In genomic region chr12:64802180-64802775, GRCh38 we compare ENCODE assay signal across 8 cellular contexts. TPM values are rescaled to one million over a fixed set of nuclear protein-coding genes. Genes with fewer than 3 reads are reported as not detected.
A peak's percentile ranks its signal among the peaks of the same experiment; 100 is the strongest.
DNase-seq lines count a peak whose midpoint lies in the region; ATAC-seq and TF ChIP-seq lines count a peak whose summit lies in the region.
"Not testable (repeated sequence)": the region's sequence is repeated elsewhere in the genome, so short reads cannot be mapped to it uniquely, and the experiment has no call there.

No MANE protein-coding gene starts in this region.

- not testable (repeated sequence) for H3K4me3 ChIP-seq in Caco-2 (ENCODE audit: low read depth, low read length); MG63; Peyer's patch; mesenchymal stem cell (ENCODE audit: insufficient read depth in 1 of 2, low read depth in 1 of 2, low read length in 2 of 2)

- H3K27me3 Mint-ChIP-seq in Caco-2 (ENCODE audit: insufficient read depth, unreplicated experiment) = not testable (repeated sequence)

- CTCF ChIA-PET in Caco-2 (lab: Charles Lee) = interaction anchor here (0.8 to 2.5 kb wide), 14 partner anchors 9 to 305 kb away, joined by 3 to 28 read pairs (median 5); no protein-coding TSS in a partner anchor

- not testable (repeated sequence) for H2BK5ac ChIP-seq in mesenchymal stem cell (ENCODE audit: low read depth, low read length, poor library complexity, severe bottlenecking)

- POLR2A ChIA-PET in Caco-2 (lab: Charles Lee) = not testable (repeated sequence)

- H3K9ac ChIP-seq in mesenchymal stem cell (ENCODE audit: low read length) = not testable (repeated sequence)

- BruUV-seq in Caco-2 (replicated peaks; lab: Mats Ljungman, UMichigan) = not testable (repeated sequence)

- 11% methylated on average over 4 of the region's 8 CpGs for WGBS in mesenchymal stem cell

- ATAC-seq in GM21786 (IDR thresholded peaks at IDR 0.05; ENCODE audit: unreplicated experiment) = peak; percentile 46

- H3K9me3 ChIP-seq in Caco-2; MG63; Peyer's patch; mesenchymal stem cell (ENCODE audit: control insufficient read depth, low read length): not testable (repeated sequence)

- H3K79me1 ChIP-seq in mesenchymal stem cell (replicated peaks; ENCODE audit: low read length, poor library complexity, severe bottlenecking) = not testable (repeated sequence)

- not testable (repeated sequence) for H3K4ac ChIP-seq in mesenchymal stem cell (ENCODE audit: low read depth in 1 of 2, low read length in 2 of 2)

- not testable (repeated sequence) for H3K36me3 Mint-ChIP-seq in Caco-2 (ENCODE audit: insufficient read depth, unreplicated experiment)

- TF ChIP-seq POLR2A in Peyer's patch (IDR thresholded peaks at IDR 0.05) = not testable (repeated sequence)

- peaks cover 23% of the 10 kb centered on the region for H3K4me1 Mint-ChIP-seq in Caco-2 (ENCODE audit: low read depth, unreplicated experiment)

- H3K27ac Mint-ChIP-seq in Caco-2 (ENCODE audit: unreplicated experiment) = not testable (repeated sequence)

- H3K4me3 Mint-ChIP-seq in Caco-2 (ENCODE audit: unreplicated experiment) = not testable (repeated sequence)

- DNase-seq in Caco-2 (peak; percentile 59 to 78), MG63 (peak; percentile 20), Peyer's patch (peak in 2 of 3 donors; percentile 64 to 75), activated T-cell treated with anti-CD3 and anti-CD28 coated beads for 48 hours (ENCODE audit: low read depth) (peak; percentile 42), epidermal melanocyte (ENCODE audit: insufficient read length, low spot score) (peak; percentile 75), mesenchymal stem cell (peak; percentile 40)
- peak; percentile 26 for DNase-seq in stimulated activated CD8-positive, alpha-beta memory T cell treated with anti-CD3 and anti-CD28 coated beads, Interleukin-15, amount 100 ng/mL, for 24 hours (ENCODE audit: low read depth)

- peaks cover 21% of the 10 kb centered on the region for H3K4me1 ChIP-seq in Caco-2
- H3K4me1 ChIP-seq in Peyer's patch; mesenchymal stem cell (ENCODE audit: control insufficient read depth, insufficient read depth, low read depth, low read length): not testable (repeated sequence)

- H4K8ac ChIP-seq in mesenchymal stem cell (ENCODE audit: low read length) = not testable (repeated sequence)

- not testable (repeated sequence) for H2BK12ac ChIP-seq in mesenchymal stem cell (ENCODE audit: low read length in 2 of 2)

- not testable (repeated sequence) for H2BK120ac ChIP-seq in mesenchymal stem cell (ENCODE audit: low read depth, low read length)

- H3K27ac ChIP-seq in Peyer's patch; mesenchymal stem cell (ENCODE audit: low read length, poor library complexity, severe bottlenecking): not testable (repeated sequence)

- TF ChIP-seq CTCF in Caco-2 (IDR thresholded peaks at IDR 0.05; ENCODE audit: insufficient read depth in 1 of 2, low read depth in 1 of 2, low read length in 1 of 2, severe bottlenecking in 1 of 2, unreplicated experiment in 1 of 2) = peak; percentile 89 to 90
- TF ChIP-seq CTCF in Peyer's patch (IDR thresholded peaks at IDR 0.05) = peak; percentile 43 to 78 (median 58)

- H3K23ac ChIP-seq in mesenchymal stem cell (ENCODE audit: low read length in 2 of 2) = not testable (repeated sequence)

- not testable (repeated sequence) for H2AFZ ChIP-seq in mesenchymal stem cell (ENCODE audit: low read depth, low read length)

- intact Hi-C loops in Caco-2 (cut with micrococcal nuclease; ENCODE audit: unreplicated experiment) = loop anchor here (1.0 kb wide), 3 partner anchors 88 to 321 kb away; no protein-coding TSS in a partner anchor

- H3K14ac ChIP-seq in mesenchymal stem cell (ENCODE audit: low read length in 2 of 2) = not testable (repeated sequence)

- H2BK15ac ChIP-seq in mesenchymal stem cell (ENCODE audit: low read depth, poor library complexity, severe bottlenecking) = not testable (repeated sequence)

- not testable (repeated sequence) for H3K4me2 ChIP-seq in mesenchymal stem cell (ENCODE audit: low read length, poor library complexity, severe bottlenecking)

- not testable (repeated sequence) for H4K91ac ChIP-seq in mesenchymal stem cell (ENCODE audit: low read length)

- not testable (repeated sequence) for H3K18ac ChIP-seq in mesenchymal stem cell (ENCODE audit: low read depth in 1 of 2, low read length in 2 of 2)

- H3K9me3 Mint-ChIP-seq in Caco-2 (ENCODE audit: unreplicated experiment) = not testable (repeated sequence)

- not testable (repeated sequence) for H3K27me3 ChIP-seq in Caco-2 (replicated peaks; ENCODE audit: control insufficient read depth, insufficient read depth, low read length); MG63; Peyer's patch
- peaks cover 28 to 39% of the 10 kb centered on the region in 2 experiments for H3K27me3 ChIP-seq in mesenchymal stem cell (ENCODE audit: control insufficient read depth in 1 of 2, insufficient read depth in 1 of 2, low read length in 2 of 2)

- H2AK5ac ChIP-seq in mesenchymal stem cell (ENCODE audit: low read length, severe bottlenecking) = not testable (repeated sequence)

- not testable (repeated sequence) for H3K36me3 ChIP-seq in Caco-2 (ENCODE audit: control insufficient read depth, insufficient read depth, low read length); MG63; Peyer's patch; mesenchymal stem cell (ENCODE audit: control insufficient read depth in 1 of 2, insufficient read depth in 2 of 2, low read depth in 1 of 2, low read length in 2 of 2)

RNA-seq across cellular contexts. Expression of gene TBC1D30, which starts 22.2 kb away (rescaled TPM):
- total RNA-seq in Caco-2 (2022) = 10.8 and 10.9 TPM in 2 replicates
- total RNA-seq in MG63 (2014; rRNA removed; shearing (Covaris generic); ENCODE audit: low replicate concordance) = 0.20 and 0.30 TPM in 2 replicates
- total RNA-seq in Peyer's patch = 10 to 100 TPM in 3 of 4 donors, 1 to 10 TPM in 1; 7.8 to 16.8 (median 10.9) TPM
- polyA plus RNA-seq in mesenchymal stem cell (2013, experiment 1 of 2) = 0.11 TPM
- polyA plus RNA-seq in mesenchymal stem cell (2013, experiment 2 of 2) = 0.05 TPM

RNA-seq across cellular contexts. Expression of gene GNS, which starts 43.1 kb away (rescaled TPM):
- 62.9 and 75.1 TPM in 2 replicates for total RNA-seq in Caco-2 (2022)
- total RNA-seq in MG63 (2014; rRNA removed; shearing (Covaris generic); ENCODE audit: low replicate concordance) = 42.7 and 48.1 TPM in 2 replicates
- total RNA-seq in Peyer's patch = 100 to 1,000 TPM in 2 of 4 donors, 10 to 100 TPM in 2; 19.8 to 146 (median 102) TPM
- 145 TPM for polyA plus RNA-seq in mesenchymal stem cell (2013, experiment 1 of 2)
- 145 TPM for polyA plus RNA-seq in mesenchymal stem cell (2013, experiment 2 of 2)

Comparison
In these comparisons a context has a peak if more than half of its experiments do, and no peak if none do; other contexts are left out.
1. DNase-seq: peak in every context shown above with its lines; median percentile 75 in epidermal melanocyte; 70 in Peyer's patch; 68 in Caco-2; 42 in activated T-cell treated with anti-CD3 and anti-CD28 coated beads for 48 hours; 40 in mesenchymal stem cell; 26 in stimulated activated CD8-positive, alpha-beta memory T cell treated with anti-CD3 and anti-CD28 coated beads, Interleukin-15, amount 100 ng/mL, for 24 hours; 20 in MG63.